In the genomic region with DNA sequence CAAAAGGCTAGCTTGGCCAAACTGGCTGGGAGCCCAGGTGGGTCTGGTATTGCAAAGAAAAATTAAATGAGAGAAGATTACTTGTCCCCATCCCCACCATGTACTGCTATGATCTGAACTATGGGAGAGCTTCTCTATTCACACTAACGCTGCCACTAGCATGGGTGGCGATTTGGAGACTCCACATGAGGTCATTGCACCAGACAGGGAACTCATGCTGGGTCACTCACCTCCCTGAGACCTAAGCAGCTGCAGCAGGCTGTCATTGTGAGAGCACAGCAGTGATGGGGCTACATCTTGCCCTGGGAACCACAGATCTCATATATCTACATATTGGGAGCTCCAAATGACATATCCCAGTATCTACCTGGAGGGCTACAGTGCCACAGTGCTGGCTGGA, we compare ENCODE assay signal across 1 cellular context.
TF ChIP-seq lines count a peak whose summit lies in the region.

No MANE protein-coding gene starts in this region.

TF ChIP-seq in H1, 55 proteins besides CTCF, POLR2A, EP300 and RAD21:
- TF ChIP-seq, protein P1, sequence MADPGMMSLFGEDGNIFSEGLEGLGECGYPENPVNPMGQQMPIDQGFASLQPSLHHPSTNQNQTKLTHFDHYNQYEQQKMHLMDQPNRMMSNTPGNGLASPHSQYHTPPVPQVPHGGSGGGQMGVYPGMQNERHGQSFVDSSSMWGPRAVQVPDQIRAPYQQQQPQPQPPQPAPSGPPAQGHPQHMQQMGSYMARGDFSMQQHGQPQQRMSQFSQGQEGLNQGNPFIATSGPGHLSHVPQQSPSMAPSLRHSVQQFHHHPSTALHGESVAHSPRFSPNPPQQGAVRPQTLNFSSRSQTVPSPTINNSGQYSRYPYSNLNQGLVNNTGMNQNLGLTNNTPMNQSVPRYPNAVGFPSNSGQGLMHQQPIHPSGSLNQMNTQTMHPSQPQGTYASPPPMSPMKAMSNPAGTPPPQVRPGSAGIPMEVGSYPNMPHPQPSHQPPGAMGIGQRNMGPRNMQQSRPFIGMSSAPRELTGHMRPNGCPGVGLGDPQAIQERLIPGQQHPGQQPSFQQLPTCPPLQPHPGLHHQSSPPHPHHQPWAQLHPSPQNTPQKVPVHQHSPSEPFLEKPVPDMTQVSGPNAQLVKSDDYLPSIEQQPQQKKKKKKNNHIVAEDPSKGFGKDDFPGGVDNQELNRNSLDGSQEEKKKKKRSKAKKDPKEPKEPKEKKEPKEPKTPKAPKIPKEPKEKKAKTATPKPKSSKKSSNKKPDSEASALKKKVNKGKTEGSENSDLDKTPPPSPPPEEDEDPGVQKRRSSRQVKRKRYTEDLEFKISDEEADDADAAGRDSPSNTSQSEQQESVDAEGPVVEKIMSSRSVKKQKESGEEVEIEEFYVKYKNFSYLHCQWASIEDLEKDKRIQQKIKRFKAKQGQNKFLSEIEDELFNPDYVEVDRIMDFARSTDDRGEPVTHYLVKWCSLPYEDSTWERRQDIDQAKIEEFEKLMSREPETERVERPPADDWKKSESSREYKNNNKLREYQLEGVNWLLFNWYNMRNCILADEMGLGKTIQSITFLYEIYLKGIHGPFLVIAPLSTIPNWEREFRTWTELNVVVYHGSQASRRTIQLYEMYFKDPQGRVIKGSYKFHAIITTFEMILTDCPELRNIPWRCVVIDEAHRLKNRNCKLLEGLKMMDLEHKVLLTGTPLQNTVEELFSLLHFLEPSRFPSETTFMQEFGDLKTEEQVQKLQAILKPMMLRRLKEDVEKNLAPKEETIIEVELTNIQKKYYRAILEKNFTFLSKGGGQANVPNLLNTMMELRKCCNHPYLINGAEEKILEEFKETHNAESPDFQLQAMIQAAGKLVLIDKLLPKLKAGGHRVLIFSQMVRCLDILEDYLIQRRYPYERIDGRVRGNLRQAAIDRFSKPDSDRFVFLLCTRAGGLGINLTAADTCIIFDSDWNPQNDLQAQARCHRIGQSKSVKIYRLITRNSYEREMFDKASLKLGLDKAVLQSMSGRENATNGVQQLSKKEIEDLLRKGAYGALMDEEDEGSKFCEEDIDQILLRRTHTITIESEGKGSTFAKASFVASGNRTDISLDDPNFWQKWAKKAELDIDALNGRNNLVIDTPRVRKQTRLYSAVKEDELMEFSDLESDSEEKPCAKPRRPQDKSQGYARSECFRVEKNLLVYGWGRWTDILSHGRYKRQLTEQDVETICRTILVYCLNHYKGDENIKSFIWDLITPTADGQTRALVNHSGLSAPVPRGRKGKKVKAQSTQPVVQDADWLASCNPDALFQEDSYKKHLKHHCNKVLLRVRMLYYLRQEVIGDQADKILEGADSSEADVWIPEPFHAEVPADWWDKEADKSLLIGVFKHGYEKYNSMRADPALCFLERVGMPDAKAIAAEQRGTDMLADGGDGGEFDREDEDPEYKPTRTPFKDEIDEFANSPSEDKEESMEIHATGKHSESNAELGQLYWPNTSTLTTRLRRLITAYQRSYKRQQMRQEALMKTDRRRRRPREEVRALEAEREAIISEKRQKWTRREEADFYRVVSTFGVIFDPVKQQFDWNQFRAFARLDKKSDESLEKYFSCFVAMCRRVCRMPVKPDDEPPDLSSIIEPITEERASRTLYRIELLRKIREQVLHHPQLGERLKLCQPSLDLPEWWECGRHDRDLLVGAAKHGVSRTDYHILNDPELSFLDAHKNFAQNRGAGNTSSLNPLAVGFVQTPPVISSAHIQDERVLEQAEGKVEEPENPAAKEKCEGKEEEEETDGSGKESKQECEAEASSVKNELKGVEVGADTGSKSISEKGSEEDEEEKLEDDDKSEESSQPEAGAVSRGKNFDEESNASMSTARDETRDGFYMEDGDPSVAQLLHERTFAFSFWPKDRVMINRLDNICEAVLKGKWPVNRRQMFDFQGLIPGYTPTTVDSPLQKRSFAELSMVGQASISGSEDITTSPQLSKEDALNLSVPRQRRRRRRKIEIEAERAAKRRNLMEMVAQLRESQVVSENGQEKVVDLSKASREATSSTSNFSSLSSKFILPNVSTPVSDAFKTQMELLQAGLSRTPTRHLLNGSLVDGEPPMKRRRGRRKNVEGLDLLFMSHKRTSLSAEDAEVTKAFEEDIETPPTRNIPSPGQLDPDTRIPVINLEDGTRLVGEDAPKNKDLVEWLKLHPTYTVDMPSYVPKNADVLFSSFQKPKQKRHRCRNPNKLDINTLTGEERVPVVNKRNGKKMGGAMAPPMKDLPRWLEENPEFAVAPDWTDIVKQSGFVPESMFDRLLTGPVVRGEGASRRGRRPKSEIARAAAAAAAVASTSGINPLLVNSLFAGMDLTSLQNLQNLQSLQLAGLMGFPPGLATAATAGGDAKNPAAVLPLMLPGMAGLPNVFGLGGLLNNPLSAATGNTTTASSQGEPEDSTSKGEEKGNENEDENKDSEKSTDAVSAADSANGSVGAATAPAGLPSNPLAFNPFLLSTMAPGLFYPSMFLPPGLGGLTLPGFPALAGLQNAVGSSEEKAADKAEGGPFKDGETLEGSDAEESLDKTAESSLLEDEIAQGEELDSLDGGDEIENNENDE (IDR thresholded peaks at IDR 0.05; ENCODE audit: insufficient replicate concordance, low read length) = no peak
- no peak for TF ChIP-seq CBX5 (IDR thresholded peaks at IDR 0.05; ENCODE audit: low read depth, low read length)
- TF ChIP-seq, protein P2, sequence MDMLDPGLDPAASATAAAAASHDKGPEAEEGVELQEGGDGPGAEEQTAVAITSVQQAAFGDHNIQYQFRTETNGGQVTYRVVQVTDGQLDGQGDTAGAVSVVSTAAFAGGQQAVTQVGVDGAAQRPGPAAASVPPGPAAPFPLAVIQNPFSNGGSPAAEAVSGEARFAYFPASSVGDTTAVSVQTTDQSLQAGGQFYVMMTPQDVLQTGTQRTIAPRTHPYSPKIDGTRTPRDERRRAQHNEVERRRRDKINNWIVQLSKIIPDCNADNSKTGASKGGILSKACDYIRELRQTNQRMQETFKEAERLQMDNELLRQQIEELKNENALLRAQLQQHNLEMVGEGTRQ (IDR thresholded peaks at IDR 0.05; ENCODE audit: low read length) = no peak
- TF ChIP-seq CHD2 (IDR thresholded peaks at IDR 0.05; ENCODE audit: low read length) = no peak
- TF ChIP-seq FOSL1 (IDR thresholded peaks at IDR 0.05; ENCODE audit: insufficient read depth, low read depth, low read length) = no peak
- no peak for TF ChIP-seq JUN (IDR thresholded peaks at IDR 0.05; ENCODE audit: low read depth, low read length)
- TF ChIP-seq NRF1 (IDR thresholded peaks at IDR 0.05; ENCODE audit: low read depth, low read length) = no peak
- TF ChIP-seq CBX8 (IDR thresholded peaks at IDR 0.05; ENCODE audit: borderline replicate concordance, low read depth, low read length) = no peak
- TF ChIP-seq, protein P3, sequence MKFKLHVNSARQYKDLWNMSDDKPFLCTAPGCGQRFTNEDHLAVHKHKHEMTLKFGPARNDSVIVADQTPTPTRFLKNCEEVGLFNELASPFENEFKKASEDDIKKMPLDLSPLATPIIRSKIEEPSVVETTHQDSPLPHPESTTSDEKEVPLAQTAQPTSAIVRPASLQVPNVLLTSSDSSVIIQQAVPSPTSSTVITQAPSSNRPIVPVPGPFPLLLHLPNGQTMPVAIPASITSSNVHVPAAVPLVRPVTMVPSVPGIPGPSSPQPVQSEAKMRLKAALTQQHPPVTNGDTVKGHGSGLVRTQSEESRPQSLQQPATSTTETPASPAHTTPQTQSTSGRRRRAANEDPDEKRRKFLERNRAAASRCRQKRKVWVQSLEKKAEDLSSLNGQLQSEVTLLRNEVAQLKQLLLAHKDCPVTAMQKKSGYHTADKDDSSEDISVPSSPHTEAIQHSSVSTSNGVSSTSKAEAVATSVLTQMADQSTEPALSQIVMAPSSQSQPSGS (IDR thresholded peaks at IDR 0.05; ENCODE audit: low read length) = no peak
- TF ChIP-seq RFX5 (IDR thresholded peaks at IDR 0.05; ENCODE audit: borderline replicate concordance, low read depth, low read length) = no peak
- TF ChIP-seq TCF12 (IDR thresholded peaks at IDR 0.05; ENCODE audit: low read depth, low read length) = no peak
- TF ChIP-seq TAF7 (optimal IDR thresholded peaks at IDR 0.05; ENCODE audit: borderline replicate concordance, low read depth, low read length) = no peak
- TF ChIP-seq KDM1A (IDR thresholded peaks at IDR 0.05; ENCODE audit: borderline replicate concordance, low read length) = no peak
- TF ChIP-seq GTF2F1 (IDR thresholded peaks at IDR 0.05; ENCODE audit: borderline replicate concordance, low read depth, low read length) = no peak
- TF ChIP-seq MAFK (IDR thresholded peaks at IDR 0.05; ENCODE audit: low read depth, low read length) = no peak
- TF ChIP-seq PHF8 (conservative IDR thresholded peaks at IDR 0.05; ENCODE audit: low read depth, low read length) = no peak
- no peak for TF ChIP-seq SIX5 (IDR thresholded peaks at IDR 0.05; ENCODE audit: low read depth, low read length)
